32 cellular contexts compared by ENCODE assay signal in the genomic region with DNA sequence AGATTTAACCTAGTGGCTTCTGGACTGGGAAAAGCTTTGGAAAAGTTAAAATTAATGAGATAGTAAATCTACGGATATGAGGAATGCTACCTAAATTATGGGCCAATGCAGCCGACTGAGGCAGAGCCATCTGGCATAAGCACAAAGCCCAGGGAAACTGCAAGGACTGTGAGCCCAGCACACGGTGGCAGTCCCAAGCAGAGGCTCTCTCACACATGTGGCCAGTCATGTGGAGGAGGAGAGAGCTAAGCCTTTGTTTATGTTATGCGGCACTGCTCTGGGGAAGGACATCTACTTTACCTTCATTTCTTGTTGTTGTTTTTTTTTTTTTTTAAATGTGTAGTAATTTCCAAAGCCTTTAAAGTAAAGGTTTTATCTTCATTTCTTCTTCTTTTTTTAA.
"Had no signal": no experiment of that assay in that cellular context is flagged by ENCODE, and none has a peak within 500 bp of the region (broad histone marks: within the 10 kb centered on the region; RNA-seq: fewer than 3 reads in every experiment).

No MANE protein-coding gene starts in this region.

- H3K27ac ChIP-seq: adrenal gland, ascending aorta, cardiac muscle cell, foreskin keratinocyte, heart right ventricle, neural progenitor cell, parathyroid adenoma, right atrium auricular region, thyroid gland, upper lobe of left lung, vagina had no signal

- FAIRE-seq: islet of Langerhans had no signal

- H3K27me3 Mint-ChIP-seq: activated naive CD8-positive, alpha-beta T cell treated with anti-CD3 and anti-CD28 coated beads for 36 hours; brain; naive thymus-derived CD4-positive, alpha-beta T cell; stimulated activated memory B cell treated with anti-CD40 and anti-IgM and Interleukin-4, amounts not matched to agents 10 μg/mL and 1 μg/mL and 100 μg/mL, for 72 hours; stimulated activated naive CD8-positive, alpha-beta T cell treated with anti-CD3 and anti-CD28 coated beads, Interleukin-15, amount 100 ng/mL, for 72 hours had no signal

- H3K9me3 ChIP-seq: adrenal gland, ascending aorta, heart right ventricle, right atrium auricular region, thyroid gland, upper lobe of left lung, vagina had no signal

- ATAC-seq: activated T-cell treated with anti-CD3 and anti-CD28 coated beads, Interleukin-2, amount 50 U/mL, for 72 hours; esophagus mucosa; foreskin keratinocyte; heart right ventricle; left ventricle myocardium superior; naive thymus-derived CD4-positive, alpha-beta T cell; stimulated activated memory B cell treated with anti-CD40 and anti-IgM and Interleukin-4, amounts not matched to agents 10 μg/mL and 1 μg/mL and 100 μg/mL, for 72 hours; stimulated activated naive CD8-positive, alpha-beta T cell treated with anti-CD3 and anti-CD28 coated beads, Interleukin-15, amount 100 ng/mL, for 72 hours had no signal

- H3K4me1 Mint-ChIP-seq: activated naive CD8-positive, alpha-beta T cell treated with anti-CD3 and anti-CD28 coated beads for 36 hours; brain; neural progenitor cell; stimulated activated memory B cell treated with anti-CD40 and anti-IgM and Interleukin-4, amounts not matched to agents 10 μg/mL and 1 μg/mL and 100 μg/mL, for 72 hours; stimulated activated naive CD8-positive, alpha-beta T cell treated with anti-CD3 and anti-CD28 coated beads, Interleukin-15, amount 100 ng/mL, for 72 hours had no signal

- H3K9ac ChIP-seq: neural progenitor cell, parathyroid adenoma had no signal

- H3K4me3 Mint-ChIP-seq: activated naive CD8-positive, alpha-beta T cell treated with anti-CD3 and anti-CD28 coated beads for 36 hours; activated T-cell treated with anti-CD3 and anti-CD28 coated beads, Interleukin-2, amount 50 U/mL, for 72 hours; brain; naive thymus-derived CD4-positive, alpha-beta T cell; neural progenitor cell; stimulated activated memory B cell treated with anti-CD40 and anti-IgM and Interleukin-4, amounts not matched to agents 10 μg/mL and 1 μg/mL and 100 μg/mL, for 72 hours; stimulated activated naive CD8-positive, alpha-beta T cell treated with anti-CD3 and anti-CD28 coated beads, Interleukin-15, amount 100 ng/mL, for 72 hours; T-helper 2 cell treated with Interferon-gamma antibody and Interleukin-4, amounts not matched to agents 5 μg/mL and 100 μg/mL, for 36 hours had no signal

- H3K27ac Mint-ChIP-seq: activated naive CD8-positive, alpha-beta T cell treated with anti-CD3 and anti-CD28 coated beads for 36 hours; activated T-cell treated with anti-CD3 and anti-CD28 coated beads, Interleukin-2, amount 50 U/mL, for 72 hours; brain; naive thymus-derived CD4-positive, alpha-beta T cell; neural progenitor cell; stimulated activated memory B cell treated with anti-CD40 and anti-IgM and Interleukin-4, amounts not matched to agents 10 μg/mL and 1 μg/mL and 100 μg/mL, for 72 hours; stimulated activated naive CD8-positive, alpha-beta T cell treated with anti-CD3 and anti-CD28 coated beads, Interleukin-15, amount 100 ng/mL, for 72 hours; T-helper 2 cell treated with Interferon-gamma antibody and Interleukin-4, amounts not matched to agents 5 μg/mL and 100 μg/mL, for 36 hours had no signal

- H3K36me3 ChIP-seq: adrenal gland, ascending aorta, neural progenitor cell, right atrium auricular region, thyroid gland, upper lobe of left lung, vagina had no signal

- H3K27me3 ChIP-seq: adrenal gland, ascending aorta, cardiac muscle cell, foreskin keratinocyte, heart right ventricle, neural progenitor cell, right atrium auricular region, thyroid gland, upper lobe of left lung, vagina had no signal

- DNase-seq: activated CD4-positive, alpha-beta T cell treated with anti-CD3 and anti-CD28 coated beads for 4 hours; activated CD4-positive, alpha-beta T cell treated with anti-CD3 and anti-CD28 coated beads, Interleukin-2, amount 50 U/mL, for 4 hours; activated naive CD4-positive, alpha-beta T cell treated with Interleukin-2 at 50 U/mL for 16 hours; activated naive CD8-positive, alpha-beta T cell treated with anti-CD3 and anti-CD28 coated beads for 36 hours; activated T-cell treated with anti-CD3 and anti-CD28 coated beads for 4 hours; activated T-cell treated with anti-CD3 and anti-CD28 coated beads, Interleukin-2, amount 50 U/mL, for 72 hours; adrenal gland; cortex of kidney; foreskin keratinocyte; heart right ventricle; left ventricle myocardium superior; midbrain; naive thymus-derived CD4-positive, alpha-beta T cell; occipital lobe; stimulated activated CD4-positive, alpha-beta T cell treated with anti-CD3 and anti-CD28 coated beads, Interleukin-1b, Interleukin-23, amount 100 ng/mL, for 48 hours; stimulated activated CD4-positive, alpha-beta T cell treated with anti-CD3 and anti-CD28 coated beads, Interleukin-4, amount 100 ng/mL, for 4 hours; stimulated activated CD8-positive, alpha-beta memory T cell treated with anti-CD3 and anti-CD28 coated beads, Interleukin-4, amount 100 ng/mL, for 48 hours; stimulated activated naive CD8-positive, alpha-beta T cell treated with anti-CD3 and anti-CD28 coated beads, Interleukin-15, amount 100 ng/mL, for 72 hours; thyroid gland; upper lobe of left lung had no signal

- H2AFZ ChIP-seq: neural progenitor cell, parathyroid adenoma had no signal

- H3K4me1 ChIP-seq: adrenal gland, ascending aorta, foreskin keratinocyte, heart right ventricle, parathyroid adenoma, right atrium auricular region, thyroid gland, upper lobe of left lung, vagina had no signal

- H3K79me2 ChIP-seq: parathyroid adenoma had no signal

- H3K4me2 ChIP-seq: neural progenitor cell, smooth muscle cell had no signal

- H3K4me3 ChIP-seq: adrenal gland, ascending aorta, cardiac muscle cell, heart right ventricle, neural progenitor cell, right atrium auricular region, smooth muscle cell, thyroid gland, upper lobe of left lung, vagina had no signal
